In genomic region chr3:38155825-38156224, GRCh38 we compare ENCODE assay signal across 1 cellular context.
TF ChIP-seq lines count a peak whose summit lies in the region.

No MANE protein-coding gene starts in this region.

TF ChIP-seq in K562, 482 proteins besides CTCF, POLR2A, EP300 and RAD21:
- no peak for TF ChIP-seq NEUROD1 (IDR thresholded peaks at IDR 0.05; ENCODE audit: borderline replicate concordance, low read depth, low read length, partially characterized antibody)
- 0 out of 2 replicates have a peak, but pooled peaks have one; percentile 14 for TF ChIP-seq MAFF (IDR thresholded peaks at IDR 0.05; ENCODE audit: low read length)
- peak; percentile 74 for TF ChIP-seq ZNF316 (IDR thresholded peaks at IDR 0.05)
- TF ChIP-seq C11orf30 (IDR thresholded peaks at IDR 0.05; ENCODE audit: low read depth): peak; percentile 63
